ENCODE assay signal across 12 cellular contexts in genomic region chr1:9371391-9371935, GRCh38.
A peak's percentile ranks its signal among the peaks of the same experiment; 100 is the strongest.
DNase-seq lines count a peak whose midpoint lies in the region; TF ChIP-seq lines count a peak whose summit lies in the region.
"Had no signal": no experiment of that assay in that cellular context is flagged by ENCODE, and none has a peak within 500 bp of the region (broad histone marks: within the 10 kb centered on the region; RNA-seq: fewer than 3 reads in every experiment).

No MANE protein-coding gene starts in this region.

- no peaks in the 10 kb centered on the region for H3K79me2 ChIP-seq in neural progenitor cell (ENCODE audit: low read depth)

- no peak overlapping the region for H3K4me2 ChIP-seq in neural progenitor cell
- H3K4me2 ChIP-seq: A549 had no signal

- H3K9me3 ChIP-seq in neural progenitor cell (ENCODE audit: low read depth), result no peaks in the 10 kb centered on the region
- H3K9me3 ChIP-seq: A549 had no signal

- H3K9ac ChIP-seq in neural progenitor cell, result no peak overlapping the region

- H3K4me3 ChIP-seq in neural progenitor cell, result no peak overlapping the region
- H3K4me3 ChIP-seq: A549 had no signal

- no peaks in the 10 kb centered on the region for H4K20me1 ChIP-seq in neural progenitor cell (ENCODE audit: low read depth)

- no peaks in the 10 kb centered on the region for H3K36me3 ChIP-seq in neural progenitor cell

- no peaks in the 10 kb centered on the region for H3K9me3 Mint-ChIP-seq in neural progenitor cell
- H3K9me3 Mint-ChIP-seq in activated naive CD8-positive, alpha-beta T cell treated with anti-CD3 and anti-CD28 coated beads for 36 hours, result no peaks in the 10 kb centered on the region
- H3K9me3 Mint-ChIP-seq: effector memory CD8-positive, alpha-beta T cell had no signal

- H3K4me1 Mint-ChIP-seq in neural progenitor cell, result peaks cover 57% of the 10 kb centered on the region
- peaks cover 4% of the 10 kb centered on the region for H3K4me1 Mint-ChIP-seq in activated naive CD8-positive, alpha-beta T cell treated with anti-CD3 and anti-CD28 coated beads for 36 hours

- H3K27me3 Mint-ChIP-seq in neural progenitor cell (ENCODE audit: insufficient read depth, low read depth), result peaks cover 13% of the 10 kb centered on the region
- no peaks in the 10 kb centered on the region for H3K27me3 Mint-ChIP-seq in activated naive CD8-positive, alpha-beta T cell treated with anti-CD3 and anti-CD28 coated beads for 36 hours
- H3K27me3 Mint-ChIP-seq: effector memory CD8-positive, alpha-beta T cell had no signal

- no peak overlapping the region for H3K27ac ChIP-seq in neural progenitor cell

- no peaks in the 10 kb centered on the region for H3K27me3 ChIP-seq in neural progenitor cell

- DNase-seq in NCI-H2196 (lab: John Stamatoyannopoulos, UW; ENCODE audit: unreplicated experiment), result peak; percentile 29
- no peak for DNase-seq in NCI-H2196 treated with DMSO at 0.1 percent for 48 hours (lab: John Stamatoyannopoulos, UW; ENCODE audit: unreplicated experiment)
- DNase-seq in fibroblast of the conjunctiva (ENCODE audit: low read depth), result peak; percentile 42
- peak; percentile 65 for DNase-seq in neural progenitor cell (ENCODE audit: low spot score)
- no peak for DNase-seq in activated naive CD4-positive, alpha-beta T cell treated with Interleukin-2 at 50 U/mL for 16 hours
- DNase-seq in hypothalamus (lab: John Stamatoyannopoulos, UW), result no peak
- DNase-seq in NCI-H526 treated with DMSO at 0.1 percent for 48 hours (lab: John Stamatoyannopoulos, UW), result no peak
- no peak for DNase-seq in activated naive CD8-positive, alpha-beta T cell treated with anti-CD3 and anti-CD28 coated beads for 36 hours
- DNase-seq: activated CD4-positive, alpha-beta T cell treated with anti-CD3 and anti-CD28 coated beads for 48 hours; effector memory CD8-positive, alpha-beta T cell; NCI-H226 had no signal

- no peaks in the 10 kb centered on the region for H3K36me3 Mint-ChIP-seq in neural progenitor cell
- no peaks in the 10 kb centered on the region for H3K36me3 Mint-ChIP-seq in activated naive CD8-positive, alpha-beta T cell treated with anti-CD3 and anti-CD28 coated beads for 36 hours

- no peaks in the 10 kb centered on the region for H3F3A ChIP-seq in neural progenitor cell (ENCODE audit: low read depth)

- peaks cover 12% of the 10 kb centered on the region for H3K4me1 ChIP-seq in neural progenitor cell
- H3K4me1 ChIP-seq: A549 had no signal

- TF ChIP-seq CTCF in neural progenitor cell (IDR thresholded peaks at IDR 0.05), result no peak

- no peak overlapping the region for H2AFZ ChIP-seq in neural progenitor cell (replicated peaks)

- peak overlapping the region; percentile 15 for H3K4me3 Mint-ChIP-seq in neural progenitor cell
- H3K4me3 Mint-ChIP-seq in activated naive CD8-positive, alpha-beta T cell treated with anti-CD3 and anti-CD28 coated beads for 36 hours, result no peak overlapping the region
- H3K4me3 Mint-ChIP-seq: effector memory CD8-positive, alpha-beta T cell had no signal

- H3K27ac Mint-ChIP-seq in neural progenitor cell, result peak overlapping the region; percentile 97
- H3K27ac Mint-ChIP-seq in activated naive CD8-positive, alpha-beta T cell treated with anti-CD3 and anti-CD28 coated beads for 36 hours, result no peak overlapping the region
- H3K27ac Mint-ChIP-seq: effector memory CD8-positive, alpha-beta T cell had no signal

Comparison
In these comparisons a context has a peak if more than half of its experiments do, and no peak if none do; other contexts are left out.
1. DNase-seq: peak in NCI-H2196 (single experiment), fibroblast of the conjunctiva (single experiment) and neural progenitor cell (single experiment); none in NCI-H2196 treated with DMSO at 0.1 percent for 48 hours (single experiment), activated naive CD4-positive, alpha-beta T cell treated with Interleukin-2 at 50 U/mL for 16 hours (single experiment), hypothalamus (0 of 51), NCI-H526 treated with DMSO at 0.1 percent for 48 hours (single experiment) and activated naive CD8-positive, alpha-beta T cell treated with anti-CD3 and anti-CD28 coated beads for 36 hours (single experiment).